15 cellular contexts compared by ENCODE assay signal in the genomic region with DNA sequence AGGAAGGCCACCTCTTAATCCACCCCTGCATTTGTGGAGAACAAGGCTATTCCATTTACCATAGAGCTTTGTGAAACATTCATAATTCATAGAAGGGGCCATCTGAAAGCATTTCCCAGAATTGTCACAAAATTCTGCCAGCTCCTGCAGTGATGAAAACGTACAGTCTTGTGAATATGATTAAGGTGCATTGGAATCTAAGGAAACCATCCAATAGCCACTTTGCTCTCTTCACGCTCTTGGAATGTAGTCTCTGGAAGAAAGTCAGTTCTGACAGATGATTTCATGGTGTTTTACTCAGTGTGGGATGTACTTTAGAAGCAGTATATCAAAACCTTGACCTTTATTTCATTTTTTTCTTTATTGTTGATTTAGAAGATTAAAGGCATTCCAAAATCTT.
DNase-seq lines count a peak whose midpoint lies in the region; ATAC-seq and TF ChIP-seq lines count a peak whose summit lies in the region.
"Had no signal": no experiment of that assay in that cellular context is flagged by ENCODE, and none has a peak within 500 bp of the region (broad histone marks: within the 10 kb centered on the region; RNA-seq: fewer than 3 reads in every experiment).

No MANE protein-coding gene starts in this region.

- TF ChIP-seq CTCF in A673 (conservative IDR thresholded peaks at IDR 0.05; ENCODE audit: low read depth, low read length) = no peak
- TF ChIP-seq CTCF in KMS-11 (conservative IDR thresholded peaks at IDR 0.05; ENCODE audit: low read depth, low read length) = no peak
- TF ChIP-seq CTCF in choroid plexus epithelial cell (conservative IDR thresholded peaks at IDR 0.05; ENCODE audit: low read depth, low read length) = no peak
- TF ChIP-seq CTCF in mucosa of descending colon (IDR thresholded peaks at IDR 0.05) = no peak
- no peak for TF ChIP-seq CTCF in GM23338 (conservative IDR thresholded peaks at IDR 0.05; ENCODE audit: low read depth in 2 of 2)

- H3K23ac ChIP-seq in mesendoderm (ENCODE audit: low read length) = no peak overlapping the region

- H3K27ac Mint-ChIP-seq in GM23338 = no peak overlapping the region
- H3K27ac Mint-ChIP-seq: stimulated activated naive B cell treated with anti-CD40 and anti-IgM and Interleukin-4, amounts not matched to agents 10 μg/mL and 1 μg/mL and 100 μg/mL, for 72 hours had no signal

- H2AK5ac ChIP-seq in mesendoderm (ENCODE audit: low read length) = no peak overlapping the region

- WGBS in mesendoderm (ENCODE audit: extremely low coverage, insufficient coverage, low lambda C conversion rate) = no CpG with 5 or more reads among the region's 2 CpGs

- H4K5ac ChIP-seq in mesendoderm (ENCODE audit: low read length) = no peak overlapping the region

- POLR2A ChIA-PET in A673 (lab: Charles Lee; ENCODE audit: low non-redundant PET) = no interaction called here

- BruUV-seq in A673 (replicated peaks; lab: Mats Ljungman, UMichigan) = no TSS peak

- no peak overlapping the region for H2BK15ac ChIP-seq in mesendoderm (replicated peaks; ENCODE audit: low read depth)

- H3K79me2 ChIP-seq in KMS-11 (ENCODE audit: insufficient read depth, low read depth) = no peaks in the 10 kb centered on the region
- H3K79me2 ChIP-seq in GM23338 (replicated peaks; ENCODE audit: insufficient read depth) = no peaks in the 10 kb centered on the region
- H3K79me2 ChIP-seq in mesendoderm (ENCODE audit: control insufficient read depth, insufficient read depth, low read length) = no peaks in the 10 kb centered on the region

- no peak overlapping the region for H3K4ac ChIP-seq in mesendoderm (ENCODE audit: low read depth, low read length)

- H3K4me1 ChIP-seq in A673 (ENCODE audit: insufficient read depth, low read length, poor library complexity, severe bottlenecking) (no peaks in the 10 kb centered on the region), KMS-11 (ENCODE audit: low read depth, poor library complexity, severe bottlenecking) (peaks cover 59% of the 10 kb centered on the region), mucosa of descending colon (ENCODE audit: low read depth) (no peaks in the 10 kb centered on the region), GM23338 (ENCODE audit: insufficient read depth) (no peaks in the 10 kb centered on the region), mesendoderm (ENCODE audit: control insufficient read depth, low read depth, low read length) (no peaks in the 10 kb centered on the region)

- H3K9me2 ChIP-seq in GM23338 (ENCODE audit: insufficient read depth) = peaks cover 9% of the 10 kb centered on the region

- H3K9me3 Mint-ChIP-seq in GM23338 = no peaks in the 10 kb centered on the region
- H3K9me3 Mint-ChIP-seq: stimulated activated naive B cell treated with anti-CD40 and anti-IgM and Interleukin-4, amounts not matched to agents 10 μg/mL and 1 μg/mL and 100 μg/mL, for 72 hours had no signal

- H3K9me3 ChIP-seq in A673 (ENCODE audit: low read depth, low read length, poor library complexity, severe bottlenecking) (no peaks in the 10 kb centered on the region), mucosa of descending colon (no peaks in the 10 kb centered on the region)
- H3K9me3 ChIP-seq: heart left ventricle had no signal

- no peak overlapping the region for H4K8ac ChIP-seq in mesendoderm (ENCODE audit: low read depth, low read length)

- CTCF ChIA-PET in A673 (lab: Charles Lee) = no interaction called here

- H3F3A ChIP-seq in GM23338 (replicated peaks; ENCODE audit: low read depth) = no peaks in the 10 kb centered on the region

- H2AFZ ChIP-seq in KMS-11 (ENCODE audit: low read depth) (peak overlapping the region; percentile 1; the same call in 1 of the 2 replicates), GM23338 (no peak overlapping the region)

- H3K4me3 Mint-ChIP-seq in GM23338 = no peak overlapping the region
- H3K4me3 Mint-ChIP-seq: stimulated activated naive B cell treated with anti-CD40 and anti-IgM and Interleukin-4, amounts not matched to agents 10 μg/mL and 1 μg/mL and 100 μg/mL, for 72 hours had no signal

- H3K4me2 ChIP-seq in KMS-11 (peak overlapping the region; percentile 69), GM23338 (no peak overlapping the region), mesendoderm (ENCODE audit: low read length) (no peak overlapping the region)

- H3K79me1 ChIP-seq in mesendoderm (ENCODE audit: low read length) = no peaks in the 10 kb centered on the region

- H2BK5ac ChIP-seq in mesendoderm (ENCODE audit: low read length) = no peak overlapping the region

- H3K27me3 ChIP-seq in A673 (replicated peaks; ENCODE audit: insufficient read depth, low read depth, low read length, poor library complexity) = no peaks in the 10 kb centered on the region
- no peaks in the 10 kb centered on the region for H3K27me3 ChIP-seq in KMS-11 (ENCODE audit: insufficient read depth, low read depth)
- H3K27me3 ChIP-seq in GM23338 (ENCODE audit: insufficient read depth) = no peaks in the 10 kb centered on the region
- no peaks in the 10 kb centered on the region for H3K27me3 ChIP-seq in mesendoderm (ENCODE audit: insufficient read depth, low read length, poor library complexity)
- H3K27me3 ChIP-seq: heart left ventricle had no signal

- peak; percentile 28 for ATAC-seq in mucosa of descending colon
- no peak for ATAC-seq in GM23338
- no peak for ATAC-seq in GM19023 (IDR thresholded peaks at IDR 0.05; ENCODE audit: unreplicated experiment)
- ATAC-seq: stimulated activated naive B cell treated with anti-CD40 and anti-IgM and Interleukin-4, amounts not matched to agents 10 μg/mL and 1 μg/mL and 100 μg/mL, for 72 hours had no signal

- no peak overlapping the region for H2BK120ac ChIP-seq in mesendoderm (ENCODE audit: low read depth, low read length)

- no peaks in the 10 kb centered on the region for H3K27me3 Mint-ChIP-seq in GM23338 (ENCODE audit: insufficient read depth, low read depth, poor library complexity)

- no peak overlapping the region for H3K18ac ChIP-seq in mesendoderm (ENCODE audit: low read length)

- H3K36me3 ChIP-seq in A673 (ENCODE audit: insufficient read depth, low read length, poor library complexity, severe bottlenecking) = no peaks in the 10 kb centered on the region
- H3K36me3 ChIP-seq in KMS-11 (ENCODE audit: insufficient read depth) = no peaks in the 10 kb centered on the region
- H3K36me3 ChIP-seq in mucosa of descending colon (ENCODE audit: low read depth) = no peaks in the 10 kb centered on the region
- H3K36me3 ChIP-seq in GM23338 (ENCODE audit: insufficient read depth) = no peaks in the 10 kb centered on the region
- H3K36me3 ChIP-seq in mesendoderm (ENCODE audit: control insufficient read depth, insufficient read depth, low read length) = no peaks in the 10 kb centered on the region
- H3K36me3 ChIP-seq: heart left ventricle had no signal

- DNase-seq in A673 (ENCODE audit: low spot score) = peak; percentile 20
- DNase-seq in choroid plexus epithelial cell (ENCODE audit: low read depth) = peak; percentile 98
- DNase-seq in mucosa of descending colon = no peak
- no peak for DNase-seq in substantia nigra (lab: John Stamatoyannopoulos, UW)
- no peak for DNase-seq in GM23338 (ENCODE audit: low spot score)
- no peak for DNase-seq in mesendoderm
- DNase-seq: AML-193; central memory CD4-positive, alpha-beta T cell; heart left ventricle; NCI-H1105 treated with DMSO at 0.1 percent for 48 hours; stimulated activated CD4-positive, alpha-beta T cell treated with anti-CD3 and anti-CD28 coated beads, Interleukin-15, amount 100 ng/mL, for 24 hours; stimulated activated naive B cell treated with anti-CD40 and anti-IgM and Interleukin-4, amounts not matched to agents 10 μg/mL and 1 μg/mL and 100 μg/mL, for 72 hours; T-helper 9 cell had no signal

- peak overlapping the region; percentile 3; the same call in 1 of the 2 replicates for H3K9ac ChIP-seq in KMS-11
- H3K9ac ChIP-seq in mesendoderm (ENCODE audit: low read length) = no peak overlapping the region

- H3K4me1 Mint-ChIP-seq in GM23338 = no peaks in the 10 kb centered on the region
- H3K4me1 Mint-ChIP-seq: stimulated activated naive B cell treated with anti-CD40 and anti-IgM and Interleukin-4, amounts not matched to agents 10 μg/mL and 1 μg/mL and 100 μg/mL, for 72 hours had no signal

- H3K4me3 ChIP-seq in A673 (ENCODE audit: low read depth, low read length, poor library complexity, severe bottlenecking) (no peak overlapping the region), KMS-11 (IDR thresholded peaks at IDR 0.05; ENCODE audit: insufficient read depth, low read depth, low read length) (no peak overlapping the region), choroid plexus epithelial cell (ENCODE audit: low read depth, low read length) (no peak overlapping the region), mucosa of descending colon (no peak overlapping the region), GM23338 (no peak overlapping the region), mesendoderm (ENCODE audit: low read length) (no peak overlapping the region)
- H3K4me3 ChIP-seq: heart left ventricle had no signal

- no peak overlapping the region for H3K56ac ChIP-seq in mesendoderm (ENCODE audit: low read length)

- intact Hi-C loops in A673 (cut with micrococcal nuclease; ENCODE audit: unreplicated experiment) (loop anchor here (10.0 kb wide), 1 partner anchor 545 kb away; no protein-coding TSS in a partner anchor), mucosa of descending colon (cut with DNase I, micrococcal nuclease) (no loop called here)

- H4K20me1 ChIP-seq in KMS-11 (ENCODE audit: insufficient read depth) = no peaks in the 10 kb centered on the region
- no peaks in the 10 kb centered on the region for H4K20me1 ChIP-seq in GM23338 (replicated peaks; ENCODE audit: insufficient read depth)

- H3K27ac ChIP-seq in A673 (ENCODE audit: low read depth, low read length, poor library complexity, severe bottlenecking) (no peak overlapping the region), KMS-11 (peak overlapping the region; percentile 42), substantia nigra (ENCODE audit: low read depth, low read length, poor library complexity, severe bottlenecking) (no peak overlapping the region), GM23338 (ENCODE audit: low read depth) (no peak overlapping the region), mesendoderm (ENCODE audit: low read depth, low read length) (no peak overlapping the region)
- H3K27ac ChIP-seq: heart left ventricle had no signal

- no peaks in the 10 kb centered on the region for H3K36me3 Mint-ChIP-seq in GM23338 (ENCODE audit: low read depth)
- H3K36me3 Mint-ChIP-seq: stimulated activated naive B cell treated with anti-CD40 and anti-IgM and Interleukin-4, amounts not matched to agents 10 μg/mL and 1 μg/mL and 100 μg/mL, for 72 hours had no signal

TF ChIP-seq in GM23338, 12 proteins besides CTCF, POLR2A, EP300 and RAD21 (continues in another document):
- TF ChIP-seq EZH2 (IDR thresholded peaks at IDR 0.05; ENCODE audit: low read depth, unreplicated experiment) = no peak
- TF ChIP-seq, protein P1, sequence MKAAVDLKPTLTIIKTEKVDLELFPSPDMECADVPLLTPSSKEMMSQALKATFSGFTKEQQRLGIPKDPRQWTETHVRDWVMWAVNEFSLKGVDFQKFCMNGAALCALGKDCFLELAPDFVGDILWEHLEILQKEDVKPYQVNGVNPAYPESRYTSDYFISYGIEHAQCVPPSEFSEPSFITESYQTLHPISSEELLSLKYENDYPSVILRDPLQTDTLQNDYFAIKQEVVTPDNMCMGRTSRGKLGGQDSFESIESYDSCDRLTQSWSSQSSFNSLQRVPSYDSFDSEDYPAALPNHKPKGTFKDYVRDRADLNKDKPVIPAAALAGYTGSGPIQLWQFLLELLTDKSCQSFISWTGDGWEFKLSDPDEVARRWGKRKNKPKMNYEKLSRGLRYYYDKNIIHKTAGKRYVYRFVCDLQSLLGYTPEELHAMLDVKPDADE (IDR thresholded peaks at IDR 0.05) = no peak

Comparison
In these comparisons a context has a peak if more than half of its experiments do, and no peak if none do; other contexts are left out.
1. DNase-seq: peak in A673 (single experiment) and choroid plexus epithelial cell (single experiment); none in mucosa of descending colon (0 of 3), substantia nigra (0 of 49), GM23338 (single experiment) and mesendoderm (single experiment).